ENCODE assay signal across 8 cellular contexts in genomic region chr1:6245869-6246496, GRCh38. TPM values are rescaled to one million over a fixed set of nuclear protein-coding genes. Genes with fewer than 3 reads are reported as not detected.
A peak's percentile ranks its signal among the peaks of the same experiment; 100 is the strongest.
DNase-seq lines count a peak whose midpoint lies in the region; ATAC-seq and TF ChIP-seq lines count a peak whose summit lies in the region.

No MANE protein-coding gene starts in this region.

- no peaks in the 10 kb centered on the region for H3K27me3 ChIP-seq in Caco-2 (replicated peaks; ENCODE audit: control insufficient read depth, insufficient read depth, low read length)
- peaks cover 71% of the 10 kb centered on the region for H3K27me3 ChIP-seq in ectodermal cell (ENCODE audit: control insufficient read depth, insufficient read depth, low read length, poor library complexity, severe bottlenecking)

- H3K36me3 ChIP-seq in Caco-2 (ENCODE audit: control insufficient read depth, insufficient read depth, low read length) (no peaks in the 10 kb centered on the region), ectodermal cell (ENCODE audit: control insufficient read depth, insufficient read depth, low read length) (no peaks in the 10 kb centered on the region)

- peaks cover 5% of the 10 kb centered on the region for H3K4me1 Mint-ChIP-seq in Caco-2 (ENCODE audit: low read depth, unreplicated experiment)
- peaks cover 7% of the 10 kb centered on the region for H3K4me1 Mint-ChIP-seq in T-helper 1 cell treated with Interleukin-12 subunit alpha and Interleukin-12 subunit beta and Interleukin-4 antibody, amounts not matched to agents 30 μg/mL and 1 μg/mL, for 36 hours (ENCODE audit: low read depth)

- H3K9me3 Mint-ChIP-seq in Caco-2 (ENCODE audit: unreplicated experiment): no peaks in the 10 kb centered on the region
- H3K9me3 Mint-ChIP-seq in T-helper 1 cell treated with Interleukin-12 subunit alpha and Interleukin-12 subunit beta and Interleukin-4 antibody, amounts not matched to agents 30 μg/mL and 1 μg/mL, for 36 hours: no peaks in the 10 kb centered on the region

- no peak for TF ChIP-seq CTCF in Caco-2 (IDR thresholded peaks at IDR 0.05; ENCODE audit: insufficient read depth in 1 of 2, low read depth in 1 of 2, low read length in 1 of 2, severe bottlenecking in 1 of 2, unreplicated experiment in 1 of 2)

- 0 out of 2 replicates have a peak, but pooled peaks cover 10% of the 10 kb centered on the region for H3K4me1 ChIP-seq in Caco-2
- H3K4me1 ChIP-seq in ectodermal cell (ENCODE audit: control insufficient read depth, insufficient read depth, low read length): peaks cover 38% of the 10 kb centered on the region

- H3K27ac Mint-ChIP-seq in Caco-2 (ENCODE audit: unreplicated experiment): no peak overlapping the region
- no peak overlapping the region for H3K27ac Mint-ChIP-seq in T-helper 1 cell treated with Interleukin-12 subunit alpha and Interleukin-12 subunit beta and Interleukin-4 antibody, amounts not matched to agents 30 μg/mL and 1 μg/mL, for 36 hours

- H3K27ac ChIP-seq in ectodermal cell (ENCODE audit: insufficient read depth, low read depth, low read length, poor library complexity, severe bottlenecking): peak overlapping the region; percentile 22

- H3K9me3 ChIP-seq in Caco-2 (no peaks in the 10 kb centered on the region), ectodermal cell (ENCODE audit: control insufficient read depth, low read length) (no peaks in the 10 kb centered on the region)

- H3K4me3 Mint-ChIP-seq in Caco-2 (ENCODE audit: unreplicated experiment): peak overlapping the region; percentile 62
- peak overlapping the region; percentile 67 for H3K4me3 Mint-ChIP-seq in T-helper 1 cell treated with Interleukin-12 subunit alpha and Interleukin-12 subunit beta and Interleukin-4 antibody, amounts not matched to agents 30 μg/mL and 1 μg/mL, for 36 hours

- BruUV-seq in Caco-2 (replicated peaks; lab: Mats Ljungman, UMichigan): no TSS peak

- H3K4me3 ChIP-seq in Caco-2 (ENCODE audit: low read depth, low read length) (peak overlapping the region; percentile 36), ectodermal cell (ENCODE audit: insufficient read depth, low read depth, low read length) (peak overlapping the region; percentile 61)

- H3K36me3 Mint-ChIP-seq in Caco-2 (ENCODE audit: insufficient read depth, unreplicated experiment): peaks cover 5% of the 10 kb centered on the region
- no peaks in the 10 kb centered on the region for H3K36me3 Mint-ChIP-seq in T-helper 1 cell treated with Interleukin-12 subunit alpha and Interleukin-12 subunit beta and Interleukin-4 antibody, amounts not matched to agents 30 μg/mL and 1 μg/mL, for 36 hours (ENCODE audit: low read depth)

- POLR2A ChIA-PET in Caco-2 (lab: Charles Lee): interaction anchor here (0.6 kb wide), 1 partner anchor 159 kb away, joined by 10 read pairs; no protein-coding TSS in a partner anchor

- peaks cover 7% of the 10 kb centered on the region for H3K27me3 Mint-ChIP-seq in Caco-2 (ENCODE audit: insufficient read depth, unreplicated experiment)
- peaks cover 65% of the 10 kb centered on the region for H3K27me3 Mint-ChIP-seq in T-helper 1 cell treated with Interleukin-12 subunit alpha and Interleukin-12 subunit beta and Interleukin-4 antibody, amounts not matched to agents 30 μg/mL and 1 μg/mL, for 36 hours (ENCODE audit: low read depth)

- 2% methylated on average over 49 of the region's 49 CpGs for WGBS in ectodermal cell, 2 experiments

- no peak for ATAC-seq in GM19324 (IDR thresholded peaks at IDR 0.05; ENCODE audit: low FRiP score, unreplicated experiment)
- ATAC-seq in GM21717 (IDR thresholded peaks at IDR 0.05; ENCODE audit: unreplicated experiment): no peak

- peak; percentile 56 to 58 for DNase-seq in Caco-2
- DNase-seq in HuH-7 (ENCODE audit: low spot score): peak; percentile 62
- peak in 2 of 3 experiments; percentile 17 to 35 for DNase-seq in stimulated activated CD4-positive, alpha-beta T cell treated with anti-CD3 and anti-CD28 coated beads, TNF-alpha, amount 100 ng/mL, for 4 hours (ENCODE audit: low read depth in 3 of 3)
- no peak for DNase-seq in NOMO-1 treated with DMSO at 0.1 percent for 48 hours (lab: John Stamatoyannopoulos, UW; ENCODE audit: unreplicated experiment)

- CTCF ChIA-PET in Caco-2 (lab: Charles Lee): interaction anchor here (0.6 to 1.7 kb wide), 9 partner anchors 11 to 193 kb away, joined by 3 to 15 read pairs (median 4); no protein-coding TSS in a partner anchor

- intact Hi-C loops in Caco-2 (cut with micrococcal nuclease; ENCODE audit: unreplicated experiment): loop anchor here (1.0 to 5.0 kb wide), 5 partner anchors 97 to 246 kb away; partner anchors contain the start of gene PLEKHG5

RNA-seq across cellular contexts. Expression of gene HES3, which starts 2.0 kb away (rescaled TPM):
- total RNA-seq in Caco-2 (2022): not detected in 2 replicates
- 22.3 TPM for polyA plus RNA-seq in ectodermal cell (2013, experiment 1 of 4)
- polyA plus RNA-seq in ectodermal cell (2013, experiment 2 of 4): 28.2 TPM
- polyA plus RNA-seq in ectodermal cell (2013, experiment 3 of 4): 53.8 TPM
- polyA plus RNA-seq in ectodermal cell (2013, experiment 4 of 4): 47.1 TPM

RNA-seq across cellular contexts. Expression of gene ICMT, which starts 10.2 kb away (rescaled TPM):
- total RNA-seq in Caco-2 (2022): 73.6 and 77.6 TPM in 2 replicates
- polyA plus RNA-seq in ectodermal cell (2013, experiment 1 of 4): 107 TPM
- polyA plus RNA-seq in ectodermal cell (2013, experiment 2 of 4): 123 TPM
- 81.1 TPM for polyA plus RNA-seq in ectodermal cell (2013, experiment 3 of 4)
- 84.0 TPM for polyA plus RNA-seq in ectodermal cell (2013, experiment 4 of 4)

RNA-seq across cellular contexts. Expression of gene GPR153, which starts 14.9 kb away (rescaled TPM):
- 2.7 and 3.2 TPM in 2 replicates for total RNA-seq in Caco-2 (2022)
- 28.1 TPM for polyA plus RNA-seq in ectodermal cell (2013, experiment 1 of 4)
- polyA plus RNA-seq in ectodermal cell (2013, experiment 2 of 4): 36.8 TPM
- polyA plus RNA-seq in ectodermal cell (2013, experiment 3 of 4): 31.6 TPM
- polyA plus RNA-seq in ectodermal cell (2013, experiment 4 of 4): 34.9 TPM

RNA-seq across cellular contexts. Expression of gene RNF207, which starts 40.1 kb away (rescaled TPM):
- 26.1 and 27.4 TPM in 2 replicates for total RNA-seq in Caco-2 (2022)
- polyA plus RNA-seq in ectodermal cell (2013, experiment 1 of 4): 3.7 TPM
- polyA plus RNA-seq in ectodermal cell (2013, experiment 2 of 4): 5.1 TPM
- polyA plus RNA-seq in ectodermal cell (2013, experiment 3 of 4): 2.0 TPM
- polyA plus RNA-seq in ectodermal cell (2013, experiment 4 of 4): 4.0 TPM

RNA-seq across cellular contexts. Expression of gene RPL22, which starts 46.6 kb away (rescaled TPM):
- total RNA-seq in Caco-2 (2022): 406 and 418 TPM in 2 replicates
- polyA plus RNA-seq in ectodermal cell (2013, experiment 1 of 4): 542 TPM
- polyA plus RNA-seq in ectodermal cell (2013, experiment 2 of 4): 587 TPM
- polyA plus RNA-seq in ectodermal cell (2013, experiment 3 of 4): 400 TPM
- 452 TPM for polyA plus RNA-seq in ectodermal cell (2013, experiment 4 of 4)
